Comparison of ENCODE assay signal across 1 cellular context in genomic region chr6:154512214-154512613, GRCh38.
A peak's percentile ranks its signal among the peaks of the same experiment; 100 is the strongest.
TF ChIP-seq lines count a peak whose summit lies in the region.

No MANE protein-coding gene starts in this region.

TF ChIP-seq in K562, 482 proteins besides CTCF, POLR2A, EP300 and RAD21:
- 0 out of 2 replicates have a peak, but pooled peaks have one; percentile 52 for TF ChIP-seq ZBTB43 (CRISPR knock-in tag; IDR thresholded peaks at IDR 0.05)
- 0 out of 2 replicates have a peak, but pooled peaks have one; percentile 36 for TF ChIP-seq KAT7 (CRISPR knock-in tag; IDR thresholded peaks at IDR 0.05; ENCODE audit: borderline replicate concordance)
- no peak for TF ChIP-seq HMGXB4 (CRISPR knock-in tag; IDR thresholded peaks at IDR 0.05)
- no peak for TF ChIP-seq NFE2 (IDR thresholded peaks at IDR 0.05; ENCODE audit: low read depth)
- TF ChIP-seq TOE1 (IDR thresholded peaks at IDR 0.05; ENCODE audit: borderline replicate concordance), result no peak
- no peak for TF ChIP-seq TOE1 (CRISPR knock-in tag; IDR thresholded peaks at IDR 0.05; ENCODE audit: borderline replicate concordance, low read depth)
- no peak for TF ChIP-seq ZNF551 (CRISPR knock-in tag; IDR thresholded peaks at IDR 0.05)
